In the genomic region with DNA sequence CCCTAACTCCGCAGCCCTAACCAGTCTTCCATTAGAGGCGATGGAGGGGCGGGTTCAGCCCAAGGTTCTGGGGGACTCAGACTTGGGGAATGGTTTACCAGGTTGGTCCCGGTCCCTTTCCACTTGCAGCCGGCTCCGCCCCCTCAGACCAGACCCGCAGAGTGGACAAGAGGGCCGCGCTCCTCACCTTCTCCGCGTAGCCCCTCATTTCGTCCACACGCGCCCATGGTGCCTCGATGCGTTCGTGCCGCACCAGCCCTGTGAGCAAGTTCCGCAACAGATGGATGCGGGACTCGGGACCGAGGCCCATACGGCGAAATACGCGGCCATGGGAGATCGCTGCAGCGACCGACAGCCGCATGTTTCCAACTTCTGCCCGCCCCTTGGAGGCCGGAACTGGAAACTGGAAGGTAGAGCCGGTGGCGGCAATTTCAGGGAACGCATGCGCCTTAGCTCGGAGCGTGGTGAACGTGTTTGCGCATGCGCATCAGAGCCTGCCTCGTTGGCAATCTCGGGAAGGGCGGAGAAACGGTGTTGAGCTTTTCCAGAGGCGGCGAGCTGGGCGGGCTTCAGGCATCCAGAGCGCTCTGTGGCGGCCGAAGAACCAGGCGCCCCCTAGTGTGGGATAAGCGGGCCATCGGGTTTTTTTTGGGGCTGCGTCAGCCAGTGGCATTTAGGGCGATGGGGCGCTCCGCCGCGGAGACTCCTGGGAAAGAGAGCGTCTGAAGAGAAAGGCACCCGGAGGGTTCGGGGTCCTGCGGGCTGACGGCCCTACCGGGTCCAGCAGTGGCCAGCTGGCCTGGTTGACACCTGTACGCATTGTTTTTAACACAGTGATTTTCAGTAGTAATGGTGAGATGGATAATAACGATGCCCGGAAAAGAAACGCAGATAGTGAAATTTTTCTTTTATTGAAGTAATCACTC, we compare ENCODE assay signal across 1 cellular context.
TF ChIP-seq lines count a peak whose summit lies in the region.

A gene (minus strand): TSS at position 405 of the 926 bp plus-strand sequence. CDS start 44 bp downstream, at position 361.

TF ChIP-seq in GM23338, 12 proteins besides CTCF, POLR2A, EP300 and RAD21:
- TF ChIP-seq CREB1 (CRISPR knock-in tag; IDR thresholded peaks at IDR 0.05; ENCODE audit: low read depth) (peak; percentile 44), NANOG (IDR thresholded peaks at IDR 0.05; ENCODE audit: borderline replicate concordance) (no peak), EZH2 (IDR thresholded peaks at IDR 0.05; ENCODE audit: low read depth, unreplicated experiment) (no peak), STAT1 (IDR thresholded peaks at IDR 0.05; ENCODE audit: unreplicated experiment) (no peak), JUNB (IDR thresholded peaks at IDR 0.05; ENCODE audit: unreplicated experiment) (no peak), ZNF114 (CRISPR knock-in tag; IDR thresholded peaks at IDR 0.05) (no peak), POLR2AphosphoS5 (IDR thresholded peaks at IDR 0.05; ENCODE audit: low read depth) (peak; percentile 100), ZNF331 (CRISPR knock-in tag; IDR thresholded peaks at IDR 0.05; ENCODE audit: low read depth) (no peak), EZH2phosphoT487 (IDR thresholded peaks at IDR 0.05; ENCODE audit: unreplicated experiment) (no peak)
- TF ChIP-seq, protein P1, sequence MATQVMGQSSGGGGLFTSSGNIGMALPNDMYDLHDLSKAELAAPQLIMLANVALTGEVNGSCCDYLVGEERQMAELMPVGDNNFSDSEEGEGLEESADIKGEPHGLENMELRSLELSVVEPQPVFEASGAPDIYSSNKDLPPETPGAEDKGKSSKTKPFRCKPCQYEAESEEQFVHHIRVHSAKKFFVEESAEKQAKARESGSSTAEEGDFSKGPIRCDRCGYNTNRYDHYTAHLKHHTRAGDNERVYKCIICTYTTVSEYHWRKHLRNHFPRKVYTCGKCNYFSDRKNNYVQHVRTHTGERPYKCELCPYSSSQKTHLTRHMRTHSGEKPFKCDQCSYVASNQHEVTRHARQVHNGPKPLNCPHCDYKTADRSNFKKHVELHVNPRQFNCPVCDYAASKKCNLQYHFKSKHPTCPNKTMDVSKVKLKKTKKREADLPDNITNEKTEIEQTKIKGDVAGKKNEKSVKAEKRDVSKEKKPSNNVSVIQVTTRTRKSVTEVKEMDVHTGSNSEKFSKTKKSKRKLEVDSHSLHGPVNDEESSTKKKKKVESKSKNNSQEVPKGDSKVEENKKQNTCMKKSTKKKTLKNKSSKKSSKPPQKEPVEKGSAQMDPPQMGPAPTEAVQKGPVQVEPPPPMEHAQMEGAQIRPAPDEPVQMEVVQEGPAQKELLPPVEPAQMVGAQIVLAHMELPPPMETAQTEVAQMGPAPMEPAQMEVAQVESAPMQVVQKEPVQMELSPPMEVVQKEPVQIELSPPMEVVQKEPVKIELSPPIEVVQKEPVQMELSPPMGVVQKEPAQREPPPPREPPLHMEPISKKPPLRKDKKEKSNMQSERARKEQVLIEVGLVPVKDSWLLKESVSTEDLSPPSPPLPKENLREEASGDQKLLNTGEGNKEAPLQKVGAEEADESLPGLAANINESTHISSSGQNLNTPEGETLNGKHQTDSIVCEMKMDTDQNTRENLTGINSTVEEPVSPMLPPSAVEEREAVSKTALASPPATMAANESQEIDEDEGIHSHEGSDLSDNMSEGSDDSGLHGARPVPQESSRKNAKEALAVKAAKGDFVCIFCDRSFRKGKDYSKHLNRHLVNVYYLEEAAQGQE (IDR thresholded peaks at IDR 0.05; ENCODE audit: unreplicated experiment) = peak; percentile 35
- TF ChIP-seq, protein P2, sequence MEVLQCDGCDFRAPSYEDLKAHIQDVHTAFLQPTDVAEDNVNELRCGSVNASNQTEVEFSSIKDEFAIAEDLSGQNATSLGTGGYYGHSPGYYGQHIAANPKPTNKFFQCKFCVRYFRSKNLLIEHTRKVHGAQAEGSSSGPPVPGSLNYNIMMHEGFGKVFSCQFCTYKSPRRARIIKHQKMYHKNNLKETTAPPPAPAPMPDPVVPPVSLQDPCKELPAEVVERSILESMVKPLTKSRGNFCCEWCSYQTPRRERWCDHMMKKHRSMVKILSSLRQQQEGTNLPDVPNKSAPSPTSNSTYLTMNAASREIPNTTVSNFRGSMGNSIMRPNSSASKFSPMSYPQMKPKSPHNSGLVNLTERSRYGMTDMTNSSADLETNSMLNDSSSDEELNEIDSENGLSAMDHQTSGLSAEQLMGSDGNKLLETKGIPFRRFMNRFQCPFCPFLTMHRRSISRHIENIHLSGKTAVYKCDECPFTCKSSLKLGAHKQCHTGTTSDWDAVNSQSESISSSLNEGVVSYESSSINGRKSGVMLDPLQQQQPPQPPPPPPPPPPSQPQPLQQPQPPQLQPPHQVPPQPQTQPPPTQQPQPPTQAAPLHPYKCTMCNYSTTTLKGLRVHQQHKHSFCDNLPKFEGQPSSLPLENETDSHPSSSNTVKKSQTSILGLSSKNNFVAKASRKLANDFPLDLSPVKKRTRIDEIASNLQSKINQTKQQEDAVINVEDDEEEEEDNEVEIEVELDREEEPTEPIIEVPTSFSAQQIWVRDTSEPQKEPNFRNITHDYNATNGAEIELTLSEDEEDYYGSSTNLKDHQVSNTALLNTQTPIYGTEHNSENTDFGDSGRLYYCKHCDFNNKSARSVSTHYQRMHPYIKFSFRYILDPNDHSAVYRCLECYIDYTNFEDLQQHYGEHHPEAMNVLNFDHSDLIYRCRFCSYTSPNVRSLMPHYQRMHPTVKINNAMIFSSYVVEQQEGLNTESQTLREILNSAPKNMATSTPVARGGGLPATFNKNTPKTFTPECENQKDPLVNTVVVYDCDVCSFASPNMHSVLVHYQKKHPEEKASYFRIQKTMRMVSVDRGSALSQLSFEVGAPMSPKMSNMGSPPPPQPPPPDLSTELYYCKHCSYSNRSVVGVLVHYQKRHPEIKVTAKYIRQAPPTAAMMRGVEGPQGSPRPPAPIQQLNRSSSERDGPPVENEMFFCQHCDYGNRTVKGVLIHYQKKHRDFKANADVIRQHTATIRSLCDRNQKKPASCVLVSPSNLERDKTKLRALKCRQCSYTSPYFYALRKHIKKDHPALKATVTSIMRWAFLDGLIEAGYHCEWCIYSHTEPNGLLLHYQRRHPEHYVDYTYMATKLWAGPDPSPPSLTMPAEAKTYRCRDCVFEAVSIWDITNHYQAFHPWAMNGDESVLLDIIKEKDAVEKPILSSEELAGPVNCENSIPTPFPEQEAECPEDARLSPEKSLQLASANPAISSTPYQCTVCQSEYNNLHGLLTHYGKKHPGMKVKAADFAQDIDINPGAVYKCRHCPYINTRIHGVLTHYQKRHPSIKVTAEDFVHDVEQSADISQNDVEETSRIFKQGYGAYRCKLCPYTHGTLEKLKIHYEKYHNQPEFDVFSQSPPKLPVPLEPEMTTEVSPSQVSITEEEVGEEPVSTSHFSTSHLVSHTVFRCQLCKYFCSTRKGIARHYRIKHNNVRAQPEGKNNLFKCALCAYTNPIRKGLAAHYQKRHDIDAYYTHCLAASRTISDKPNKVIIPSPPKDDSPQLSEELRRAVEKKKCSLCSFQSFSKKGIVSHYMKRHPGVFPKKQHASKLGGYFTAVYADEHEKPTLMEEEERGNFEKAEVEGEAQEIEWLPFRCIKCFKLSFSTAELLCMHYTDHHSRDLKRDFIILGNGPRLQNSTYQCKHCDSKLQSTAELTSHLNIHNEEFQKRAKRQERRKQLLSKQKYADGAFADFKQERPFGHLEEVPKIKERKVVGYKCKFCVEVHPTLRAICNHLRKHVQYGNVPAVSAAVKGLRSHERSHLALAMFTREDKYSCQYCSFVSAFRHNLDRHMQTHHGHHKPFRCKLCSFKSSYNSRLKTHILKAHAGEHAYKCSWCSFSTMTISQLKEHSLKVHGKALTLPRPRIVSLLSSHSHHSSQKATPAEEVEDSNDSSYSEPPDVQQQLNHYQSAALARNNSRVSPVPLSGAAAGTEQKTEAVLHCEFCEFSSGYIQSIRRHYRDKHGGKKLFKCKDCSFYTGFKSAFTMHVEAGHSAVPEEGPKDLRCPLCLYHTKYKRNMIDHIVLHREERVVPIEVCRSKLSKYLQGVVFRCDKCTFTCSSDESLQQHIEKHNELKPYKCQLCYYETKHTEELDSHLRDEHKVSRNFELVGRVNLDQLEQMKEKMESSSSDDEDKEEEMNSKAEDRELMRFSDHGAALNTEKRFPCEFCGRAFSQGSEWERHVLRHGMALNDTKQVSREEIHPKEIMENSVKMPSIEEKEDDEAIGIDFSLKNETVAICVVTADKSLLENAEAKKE (CRISPR knock-in tag; IDR thresholded peaks at IDR 0.05) = no peak
- TF ChIP-seq, protein P3, sequence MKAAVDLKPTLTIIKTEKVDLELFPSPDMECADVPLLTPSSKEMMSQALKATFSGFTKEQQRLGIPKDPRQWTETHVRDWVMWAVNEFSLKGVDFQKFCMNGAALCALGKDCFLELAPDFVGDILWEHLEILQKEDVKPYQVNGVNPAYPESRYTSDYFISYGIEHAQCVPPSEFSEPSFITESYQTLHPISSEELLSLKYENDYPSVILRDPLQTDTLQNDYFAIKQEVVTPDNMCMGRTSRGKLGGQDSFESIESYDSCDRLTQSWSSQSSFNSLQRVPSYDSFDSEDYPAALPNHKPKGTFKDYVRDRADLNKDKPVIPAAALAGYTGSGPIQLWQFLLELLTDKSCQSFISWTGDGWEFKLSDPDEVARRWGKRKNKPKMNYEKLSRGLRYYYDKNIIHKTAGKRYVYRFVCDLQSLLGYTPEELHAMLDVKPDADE (IDR thresholded peaks at IDR 0.05) = peak; percentile 65
